ENCODE assay signal across 16 cellular contexts in the genomic region with DNA sequence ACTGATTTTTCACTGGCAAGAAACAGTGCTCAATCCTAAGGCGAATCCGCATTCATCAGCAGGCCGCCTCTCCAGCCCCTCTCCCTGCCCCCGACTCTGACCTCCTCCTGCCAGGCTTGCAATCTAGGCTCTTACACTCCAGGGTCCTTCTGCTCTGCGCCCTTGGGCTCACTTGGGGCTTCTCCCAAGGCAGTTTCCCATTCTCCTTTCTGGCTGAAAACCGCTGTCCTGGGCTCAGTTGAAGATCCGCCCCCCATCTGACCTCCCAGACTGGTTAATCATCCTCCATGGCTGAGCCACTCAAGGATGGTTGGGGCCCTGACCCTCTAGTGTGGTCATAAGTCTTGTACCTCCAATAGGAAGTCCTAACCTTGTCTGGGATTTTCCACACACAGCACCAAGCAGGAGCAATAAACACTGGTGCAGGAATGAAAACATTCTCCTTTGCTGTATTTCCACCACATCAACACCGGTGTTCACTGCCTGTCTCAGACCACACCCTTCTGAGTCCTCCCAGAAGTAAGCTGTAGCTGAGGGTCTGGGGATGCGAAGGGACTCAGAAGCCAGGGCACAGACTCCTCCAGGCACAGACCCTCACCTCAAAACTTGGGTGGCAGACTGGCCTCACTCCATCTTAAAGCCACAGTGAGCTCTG. TPM values are rescaled to one million over a fixed set of nuclear protein-coding genes. Genes with fewer than 3 reads are reported as not detected.
A peak's percentile ranks its signal among the peaks of the same experiment; 100 is the strongest.
DNase-seq lines count a peak whose midpoint lies in the region; ATAC-seq and TF ChIP-seq lines count a peak whose summit lies in the region.
"Had no signal": no experiment of that assay in that cellular context is flagged by ENCODE, and none has a peak within 500 bp of the region (broad histone marks: within the 10 kb centered on the region; RNA-seq: fewer than 3 reads in every experiment).

No MANE protein-coding gene starts in this region.

- H3K4me1 Mint-ChIP-seq in neural crest cell, result peaks cover 47% of the 10 kb centered on the region
- no peaks in the 10 kb centered on the region for H3K4me1 Mint-ChIP-seq in activated CD8-positive, alpha-beta memory T cell treated with anti-CD3 and anti-CD28 coated beads, Interleukin-2, amount 10 ng/mL, durations not matched to agents 7 days and 5 days

- CTCF ChIA-PET in AG04450 (lab: Charles Lee), result interaction anchor here (0.7 kb wide), 1 partner anchor 119 kb away, joined by 3 read pairs; no protein-coding TSS in a partner anchor
- CTCF ChIA-PET in activated CD8-positive, alpha-beta memory T cell treated with anti-CD3 and anti-CD28 coated beads, Interleukin-2, amount 10 ng/mL, durations not matched to agents 7 days and 5 days (lab: Charles Lee), result no interaction called here

- H3K27ac Mint-ChIP-seq in neural crest cell (ENCODE audit: unreplicated experiment), result no peak overlapping the region
- H3K27ac Mint-ChIP-seq in activated CD8-positive, alpha-beta memory T cell treated with anti-CD3 and anti-CD28 coated beads, Interleukin-2, amount 10 ng/mL, durations not matched to agents 7 days and 5 days, result no peak overlapping the region
- H3K27ac Mint-ChIP-seq: naive thymus-derived CD8-positive, alpha-beta T cell had no signal

- no peak overlapping the region for H2AFZ ChIP-seq in OCI-LY1 (ENCODE audit: low read length)

- 97% methylated on average over 9 of the region's 9 CpGs for WGBS in prostate gland

- TF ChIP-seq CTCF in AG04450 (IDR thresholded peaks at IDR 0.05; ENCODE audit: low read depth, low read length), result no peak
- TF ChIP-seq CTCF in OCI-LY1 (IDR thresholded peaks at IDR 0.05; ENCODE audit: low read length), result no peak
- TF ChIP-seq CTCF in fibroblast of mammary gland (conservative IDR thresholded peaks at IDR 0.05; ENCODE audit: control insufficient read depth, insufficient read depth, low read depth, low read length), result no peak
- no peak for TF ChIP-seq CTCF in neural crest cell (conservative IDR thresholded peaks at IDR 0.05)
- no peak for TF ChIP-seq CTCF in prostate gland (IDR thresholded peaks at IDR 0.05)

- H3K9ac ChIP-seq in OCI-LY1 (ENCODE audit: low read length), result peak overlapping the region; percentile 43; the same call in 1 of the 2 replicates

- intact Hi-C loops in prostate gland (cut with DNase I), result no loop called here

- peaks cover 47% of the 10 kb centered on the region for H3K27me3 Mint-ChIP-seq in neural crest cell (ENCODE audit: low read depth)
- H3K27me3 Mint-ChIP-seq in activated CD8-positive, alpha-beta memory T cell treated with anti-CD3 and anti-CD28 coated beads, Interleukin-2, amount 10 ng/mL, durations not matched to agents 7 days and 5 days, result peaks cover 3% of the 10 kb centered on the region

- no peaks in the 10 kb centered on the region for H4K20me1 ChIP-seq in OCI-LY1 (ENCODE audit: insufficient read depth, low read length)

- H3K4me3 Mint-ChIP-seq in neural crest cell, result peak overlapping the region; percentile 28
- H3K4me3 Mint-ChIP-seq in activated CD8-positive, alpha-beta memory T cell treated with anti-CD3 and anti-CD28 coated beads, Interleukin-2, amount 10 ng/mL, durations not matched to agents 7 days and 5 days, result no peak overlapping the region
- H3K4me3 Mint-ChIP-seq: naive thymus-derived CD8-positive, alpha-beta T cell had no signal

- peaks cover 72% of the 10 kb centered on the region for H3K4me1 ChIP-seq in OCI-LY1 (ENCODE audit: insufficient read depth, low read length, severe bottlenecking)
- H3K4me1 ChIP-seq in prostate gland (replicated peaks), result peaks cover 3% of the 10 kb centered on the region

- H3K27ac ChIP-seq in AG04450 (ENCODE audit: low read depth, low read length) (peak overlapping the region; percentile 53), OCI-LY1 (ENCODE audit: low read depth, low read length, poor library complexity, severe bottlenecking) (peak overlapping the region; percentile 63), prostate gland (no peak overlapping the region)

- peaks cover 5% of the 10 kb centered on the region for H3K36me3 ChIP-seq in OCI-LY1 (ENCODE audit: insufficient read depth, low read length)
- no peaks in the 10 kb centered on the region for H3K36me3 ChIP-seq in H7 (replicated peaks; ENCODE audit: control insufficient read depth, insufficient read depth, low read length)
- H3K36me3 ChIP-seq in prostate gland, result no peaks in the 10 kb centered on the region
- H3K36me3 ChIP-seq: upper lobe of left lung had no signal

- no peaks in the 10 kb centered on the region for H3K27me3 ChIP-seq in AG04450 (ENCODE audit: control insufficient read depth, insufficient read depth, low read length)
- H3K27me3 ChIP-seq in OCI-LY1 (ENCODE audit: insufficient read depth, low read length), result no peaks in the 10 kb centered on the region
- peaks cover 10% of the 10 kb centered on the region; the same call in 1 of the 2 replicates for H3K27me3 ChIP-seq in H7 (ENCODE audit: control insufficient read depth, insufficient read depth, low read length)
- no peaks in the 10 kb centered on the region for H3K27me3 ChIP-seq in prostate gland (replicated peaks; ENCODE audit: insufficient read depth)
- H3K27me3 ChIP-seq: upper lobe of left lung had no signal

- H3K79me2 ChIP-seq in OCI-LY1 (ENCODE audit: insufficient read depth, low read length), result peaks cover 43% of the 10 kb centered on the region

- H3K9me3 ChIP-seq in AG04450 (ENCODE audit: control insufficient read depth, insufficient read depth, low read length), result no peaks in the 10 kb centered on the region
- H3K9me3 ChIP-seq in OCI-LY1 (ENCODE audit: low read length), result no peaks in the 10 kb centered on the region
- no peaks in the 10 kb centered on the region for H3K9me3 ChIP-seq in prostate gland
- H3K9me3 ChIP-seq: upper lobe of left lung had no signal

- POLR2A ChIA-PET in AG04450 (lab: Yijun Ruan, JAX), result interaction anchor here (0.5 to 1.1 kb wide), 2 partner anchors 26 to 245 kb away, joined by 3 to 5 read pairs; no protein-coding TSS in a partner anchor

- no peak for TF ChIP-seq POLR2A in prostate gland (IDR thresholded peaks at IDR 0.05)

- peak overlapping the region; percentile 55; the same call in 1 of the 2 replicates for H3K4me2 ChIP-seq in OCI-LY1 (ENCODE audit: low read length)

- peaks cover 2% of the 10 kb centered on the region for H3K36me3 Mint-ChIP-seq in neural crest cell (ENCODE audit: low read depth)
- H3K36me3 Mint-ChIP-seq in activated CD8-positive, alpha-beta memory T cell treated with anti-CD3 and anti-CD28 coated beads, Interleukin-2, amount 10 ng/mL, durations not matched to agents 7 days and 5 days, result no peaks in the 10 kb centered on the region
- H3K36me3 Mint-ChIP-seq: naive thymus-derived CD8-positive, alpha-beta T cell had no signal

- H3K9me2 ChIP-seq in OCI-LY1 (ENCODE audit: low read depth, low read length), result no peaks in the 10 kb centered on the region

- peak; percentile 41 for DNase-seq in AG04450 (ENCODE audit: low read depth, low spot score)
- DNase-seq in fibroblast of mammary gland (ENCODE audit: low read depth), result peak; percentile 76
- no peak for DNase-seq in neural crest cell (ENCODE audit: low read depth, low spot score)
- DNase-seq in NCI-H1417 treated with DMSO at 0.1 percent for 48 hours (lab: John Stamatoyannopoulos, UW), result no peak
- DNase-seq in H7, result no peak
- DNase-seq in prostate gland (ENCODE audit: low spot score), result no peak
- no peak for DNase-seq in activated CD8-positive, alpha-beta memory T cell treated with anti-CD3 and anti-CD28 coated beads, Interleukin-2, amount 10 ng/mL, durations not matched to agents 7 days and 5 days
- DNase-seq: activated CD4-positive, CD25-positive, alpha-beta regulatory T cell treated with anti-CD3 and anti-CD28 coated beads, Interleukin-2, amount 50 U/mL, for 72 hours; KG1; naive thymus-derived CD8-positive, alpha-beta T cell; NCI-H2081 treated with DMSO at 0.1 percent for 48 hours; NK-92 treated with Interleukin-12 subunit alpha and Interleukin-12 subunit beta, amount 100 ng/mL, for 24 hours; stimulated activated CD4-positive, alpha-beta T cell treated with anti-CD3 and anti-CD28 coated beads, Interleukin-12 subunit alpha, Interleukin-12 subunit beta, amount 100 ng/mL, for 4 hours; SW 1271; upper lobe of left lung had no signal

- H3K9me3 Mint-ChIP-seq in neural crest cell, result no peaks in the 10 kb centered on the region
- H3K9me3 Mint-ChIP-seq in activated CD8-positive, alpha-beta memory T cell treated with anti-CD3 and anti-CD28 coated beads, Interleukin-2, amount 10 ng/mL, durations not matched to agents 7 days and 5 days (ENCODE audit: low read depth), result no peaks in the 10 kb centered on the region
- H3K9me3 Mint-ChIP-seq: naive thymus-derived CD8-positive, alpha-beta T cell had no signal

- H3K4me3 ChIP-seq in AG04450 (ENCODE audit: low read depth, low read length), result no peak overlapping the region
- H3K4me3 ChIP-seq in OCI-LY1 (ENCODE audit: low read depth, low read length, poor library complexity, severe bottlenecking), result peak overlapping the region; percentile 52
- no peak overlapping the region for H3K4me3 ChIP-seq in fibroblast of mammary gland (ENCODE audit: control insufficient read depth, low read depth, low read length)
- no peak overlapping the region for H3K4me3 ChIP-seq in H7 (ENCODE audit: insufficient read depth, low read depth, low read length)
- no peak overlapping the region for H3K4me3 ChIP-seq in prostate gland
- H3K4me3 ChIP-seq: upper lobe of left lung had no signal

- H3F3A ChIP-seq in OCI-LY1 (ENCODE audit: insufficient read depth, low read length), result no peaks in the 10 kb centered on the region

- ATAC-seq in activated CD8-positive, alpha-beta memory T cell treated with anti-CD3 and anti-CD28 coated beads, Interleukin-2, amount 10 ng/mL, durations not matched to agents 7 days and 5 days, result no peak
- ATAC-seq: naive thymus-derived CD8-positive, alpha-beta T cell had no signal

RNA-seq across cellular contexts. Expression of gene TNS3, which starts 42.4 kb away (rescaled TPM):
- 121 and 131 TPM in 2 replicates for polyA plus RNA-seq in AG04450 (2011; rRNA removed)
- polyA minus RNA-seq in AG04450 (2011; rRNA and poly(A)+ RNA removed), result 326 and 376 TPM in 2 replicates
- total RNA-seq in neural crest cell, result 25.0 and 26.4 TPM in 2 replicates
- total RNA-seq in H7 (2014; rRNA removed; shearing (Covaris generic)), result 28.9 and 31.3 TPM in 2 replicates
- 10 to 100 TPM; 19.5 to 95.8 TPM for total RNA-seq in prostate gland
- 1 to 10 TPM in 1 of 2 experiments, under 1 TPM in 1; 0.23 to 2.6 TPM for total RNA-seq in activated CD8-positive, alpha-beta memory T cell treated with anti-CD3 and anti-CD28 coated beads, Interleukin-2, amount 10 ng/mL, durations not matched to agents 7 days and 5 days
- polyA plus RNA-seq: naive thymus-derived CD8-positive, alpha-beta T cell had no signal

Comparison
In these comparisons a context has a peak if more than half of its experiments do, and no peak if none do; other contexts are left out.
1. DNase-seq: peak in AG04450 (single experiment) and fibroblast of mammary gland (single experiment); none in neural crest cell (single experiment), NCI-H1417 treated with DMSO at 0.1 percent for 48 hours (single experiment), H7 (single experiment), prostate gland (single experiment) and activated CD8-positive, alpha-beta memory T cell treated with anti-CD3 and anti-CD28 coated beads, Interleukin-2, amount 10 ng/mL, durations not matched to agents 7 days and 5 days (single experiment).
2. H3K27ac ChIP-seq: peak in AG04450 (single experiment) and OCI-LY1 (single experiment); none in prostate gland (0 of 2).